Comparison of ENCODE assay signal across 33 cellular contexts in the genomic region with DNA sequence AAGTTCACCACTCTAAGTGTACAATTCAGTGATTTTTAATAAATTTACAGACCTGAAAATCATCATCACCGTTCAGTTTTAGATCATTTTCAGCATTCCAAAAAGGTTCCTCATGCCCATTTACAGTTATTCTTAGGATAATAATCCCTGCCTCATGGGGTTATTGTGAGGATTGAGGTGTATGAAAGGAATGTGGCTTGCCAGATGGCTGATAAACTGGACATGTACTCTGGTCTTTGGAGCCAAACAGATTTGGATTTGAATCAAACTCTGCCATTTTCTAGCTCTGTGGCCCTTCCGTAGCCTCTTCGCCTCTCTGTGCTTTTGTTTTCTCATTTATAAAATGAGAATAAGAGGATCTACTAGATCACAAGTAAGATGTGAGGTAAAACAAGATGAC. TPM values are rescaled to one million over a fixed set of nuclear protein-coding genes. Genes with fewer than 3 reads are reported as not detected.
"Had no signal": no experiment of that assay in that cellular context is flagged by ENCODE, and none has a peak within 500 bp of the region (broad histone marks: within the 10 kb centered on the region; RNA-seq: fewer than 3 reads in every experiment).

No MANE protein-coding gene starts in this region.

- H3K4me3 ChIP-seq: adrenal gland, body of pancreas, breast epithelium had no signal

- ATAC-seq: activated CD8-positive, alpha-beta T cell treated with anti-CD3 and anti-CD28 coated beads for 36 hours; activated naive CD4-positive, alpha-beta T cell treated with anti-CD3 and anti-CD28 coated beads, Interleukin-2, amount 50 U/mL, for 72 hours; activated T-cell treated with anti-CD3 and anti-CD28 coated beads, Interleukin-2, amount 50 U/mL, for 4 hours; activated T-cell treated with anti-CD3 and anti-CD28 coated beads, Interleukin-2, amount 50 U/mL, for 72 hours; activated T-helper 17 cell treated with anti-CD3 and anti-CD28 coated beads, Interleukin-2, amount 50 U/mL, for 72 hours; body of pancreas had no signal

- DNase-seq: activated B cell treated with CpG ODN at 0.5 μM for 24 hours; activated CD4-positive, alpha-beta memory T cell treated with anti-CD3 and anti-CD28 coated beads for 36 hours; activated CD4-positive, alpha-beta T cell treated with anti-CD3 and anti-CD28 coated beads for 4 hours; activated CD4-positive, alpha-beta T cell treated with anti-CD3 and anti-CD28 coated beads, Interleukin-2, amount 10 ng/mL, durations not matched to agents 24 days and 14 days; activated CD4-positive, alpha-beta T cell treated with anti-CD3 and anti-CD28 coated beads, Interleukin-2, amount 50 U/mL, for 1 hour; activated CD4-positive, alpha-beta T cell treated with anti-CD3 and anti-CD28 coated beads, Interleukin-2, amount 50 U/mL, for 4 hours; activated CD4-positive, CD25-positive, alpha-beta regulatory T cell treated with anti-CD3 and anti-CD28 coated beads, Interleukin-2, amount 50 U/mL, for 72 hours; activated CD8-positive, alpha-beta memory T cell treated with anti-CD3 and anti-CD28 coated beads, Interleukin-2, amount 50 U/mL, for 4 hours; activated CD8-positive, alpha-beta T cell treated with anti-CD3 and anti-CD28 coated beads for 36 hours; activated effector memory CD4-positive, alpha-beta T cell treated with anti-CD3 and anti-CD28 coated beads, Interleukin-2, amount 50 U/mL, for 16 hours; activated gamma-delta T cell treated with Interleukin-2 at 50 U/mL for 16 hours; activated naive CD4-positive, alpha-beta T cell; activated naive CD4-positive, alpha-beta T cell treated with anti-CD3 and anti-CD28 coated beads for 36 hours; activated naive CD4-positive, alpha-beta T cell treated with anti-CD3 and anti-CD28 coated beads, Interleukin-2, amount 50 U/mL, for 16 hours; activated naive CD8-positive, alpha-beta T cell treated with anti-CD3 and anti-CD28 coated beads for 36 hours; activated T-cell treated with anti-CD3 and anti-CD28 coated beads for 4 hours; activated T-cell treated with anti-CD3 and anti-CD28 coated beads, Interleukin-2, amount 50 U/mL, for 1 hour; activated T-cell treated with anti-CD3 and anti-CD28 coated beads, Interleukin-2, amount 50 U/mL, for 4 hours; activated T-cell treated with anti-CD3 and anti-CD28 coated beads, Interleukin-2, amount 50 U/mL, for 72 hours; adrenal gland; amniotic stem cell; aorta; body of pancreas; brain microvascular endothelial cell; central memory CD4-positive, alpha-beta T cell; T-helper 1 cell; T-helper 2 cell; T-helper 9 cell had no signal

RNA-seq across cellular contexts. Expression of a gene that starts 53.9 kb away (rescaled TPM):
- total RNA-seq: activated CD4-positive, alpha-beta memory T cell treated with anti-CD3 and anti-CD28 coated beads for 36 hours; activated CD8-positive, alpha-beta memory T cell treated with anti-CD3 and anti-CD28 coated beads for 36 hours; activated CD8-positive, alpha-beta T cell treated with anti-CD3 and anti-CD28 coated beads for 36 hours; activated T-helper 1 cell treated with anti-CD3 and anti-CD28 coated beads, Interleukin-12 subunit alpha, Interleukin-12 subunit beta, Interleukin-2, Interleukin-4 antibody, amounts not matched to agents 30 ng/mL and 10 ng/mL and 1 ng/mL, durations not matched to agents 14 hours and 24 hours and 36 hours; activated T-helper 17 cell treated with anti-CD3 and anti-CD28 coated beads, Interleukin-2, amount 50 U/mL, for 72 hours had no signal
